18 cellular contexts compared by ENCODE assay signal in genomic region chr4:183478123-183478522, GRCh38. TPM values are rescaled to one million over a fixed set of nuclear protein-coding genes. Genes with fewer than 3 reads are reported as not detected.
DNase-seq lines count a peak whose midpoint lies in the region; ATAC-seq and TF ChIP-seq lines count a peak whose summit lies in the region.
"Had no signal": no experiment of that assay in that cellular context is flagged by ENCODE, and none has a peak within 500 bp of the region (broad histone marks: within the 10 kb centered on the region; RNA-seq: fewer than 3 reads in every experiment).

No MANE protein-coding gene starts in this region.

- H3K4me3 ChIP-seq in ACC112 (ENCODE audit: low read depth, low read length), result peak overlapping the region; percentile 26
- H3K4me3 ChIP-seq: GM12878, HAP-1 had no signal

- H3K36me3 Mint-ChIP-seq in HFFc6 (ENCODE audit: low read depth), result peaks cover 8% of the 10 kb centered on the region
- H3K36me3 Mint-ChIP-seq in activated naive CD8-positive, alpha-beta T cell treated with anti-CD3 and anti-CD28 coated beads, Interleukin-2, amount 50 U/mL, for 24 hours (ENCODE audit: low read depth), result no peaks in the 10 kb centered on the region

- no peak overlapping the region for H2AFZ ChIP-seq in ACC112 (ENCODE audit: low read length, unreplicated experiment)

- H3K27me3 ChIP-seq in ACC112 (ENCODE audit: insufficient read depth, low read length), result no peaks in the 10 kb centered on the region

- ATAC-seq in HG03565 (IDR thresholded peaks at IDR 0.05; ENCODE audit: unreplicated experiment), result no peak
- no peak for ATAC-seq in activated naive CD8-positive, alpha-beta T cell treated with anti-CD3 and anti-CD28 coated beads, Interleukin-2, amount 50 U/mL, for 24 hours
- ATAC-seq: GM12878 had no signal

- no peak for DNase-seq in HFFc6
- DNase-seq in amniotic epithelial cell (ENCODE audit: low read depth), result peak; percentile 34
- peak; percentile 24 for DNase-seq in iris pigment epithelial cell (ENCODE audit: low read depth)
- DNase-seq in HuH-7.5 (ENCODE audit: low spot score), result no peak
- no peak for DNase-seq in D341Med (ENCODE audit: low spot score)
- no peak for DNase-seq in activated naive CD8-positive, alpha-beta T cell treated with anti-CD3 and anti-CD28 coated beads, Interleukin-2, amount 50 U/mL, for 24 hours
- DNase-seq: 8988T; ACHN; C1 segment of cervical spinal cord; Calu3; CD4-positive, alpha-beta T cell; DMS79; KBM-7 had no signal

- H3K4me3 Mint-ChIP-seq in HFFc6, result no peak overlapping the region
- no peak overlapping the region for H3K4me3 Mint-ChIP-seq in activated naive CD8-positive, alpha-beta T cell treated with anti-CD3 and anti-CD28 coated beads, Interleukin-2, amount 50 U/mL, for 24 hours
- H3K4me3 Mint-ChIP-seq: B cell; CD4-positive, alpha-beta T cell had no signal

- H3K27ac Mint-ChIP-seq in HFFc6, result 0 out of 2 replicates have a peak overlapping the region, but pooled peaks have one; percentile 10
- no peak overlapping the region for H3K27ac Mint-ChIP-seq in activated naive CD8-positive, alpha-beta T cell treated with anti-CD3 and anti-CD28 coated beads, Interleukin-2, amount 50 U/mL, for 24 hours
- H3K27ac Mint-ChIP-seq: B cell; CD4-positive, alpha-beta T cell had no signal

- no peaks in the 10 kb centered on the region for H3K79me2 ChIP-seq in ACC112 (ENCODE audit: control insufficient read depth, insufficient read depth, low read length, unreplicated experiment)

- peaks cover 6% of the 10 kb centered on the region; the same call in 1 of the 2 replicates for H3K9me3 Mint-ChIP-seq in HFFc6
- H3K9me3 Mint-ChIP-seq in activated naive CD8-positive, alpha-beta T cell treated with anti-CD3 and anti-CD28 coated beads, Interleukin-2, amount 50 U/mL, for 24 hours, result no peaks in the 10 kb centered on the region
- H3K9me3 Mint-ChIP-seq: CD4-positive, alpha-beta T cell had no signal

- H3K4me1 ChIP-seq in ACC112 (ENCODE audit: control insufficient read depth, insufficient read depth, low read length, unreplicated experiment), result no peaks in the 10 kb centered on the region
- H3K4me1 ChIP-seq: HAP-1 had no signal

- H3K27me3 Mint-ChIP-seq in HFFc6 (ENCODE audit: insufficient read depth), result no peaks in the 10 kb centered on the region; the same call in 1 of the 2 replicates
- H3K27me3 Mint-ChIP-seq in activated naive CD8-positive, alpha-beta T cell treated with anti-CD3 and anti-CD28 coated beads, Interleukin-2, amount 50 U/mL, for 24 hours, result no peaks in the 10 kb centered on the region
- H3K27me3 Mint-ChIP-seq: B cell; CD4-positive, alpha-beta T cell had no signal

- peaks cover 20% of the 10 kb centered on the region for H3K4me1 Mint-ChIP-seq in HFFc6 (ENCODE audit: low read depth)
- H3K4me1 Mint-ChIP-seq in activated naive CD8-positive, alpha-beta T cell treated with anti-CD3 and anti-CD28 coated beads, Interleukin-2, amount 50 U/mL, for 24 hours, result no peaks in the 10 kb centered on the region
- H3K4me1 Mint-ChIP-seq: B cell had no signal

- TF ChIP-seq CTCF in HFFc6 (IDR thresholded peaks at IDR 0.05), result no peak

- H3K36me3 ChIP-seq in ACC112 (ENCODE audit: insufficient read depth, low read length), result no peaks in the 10 kb centered on the region
- H3K36me3 ChIP-seq: HAP-1 had no signal

- no peak overlapping the region for H3K27ac ChIP-seq in ACC112 (ENCODE audit: low read depth, low read length)

RNA-seq across cellular contexts. Expression of gene ING2, which starts 26.7 kb away (rescaled TPM):
- total RNA-seq in HFFc6 (2021; fragmentation: NEBNext Ultra II Directional; extraction: Animal tissue kit (Norgen Biotek cat#: 25700)), result 10 to 100 TPM; 11.0 to 15.8 (median 14.7) TPM

RNA-seq across cellular contexts. Expression of gene CDKN2AIP, which starts 33.7 kb away (rescaled TPM):
- 10 to 100 TPM; 11.7 to 15.1 (median 13.6) TPM for total RNA-seq in HFFc6 (2021; fragmentation: NEBNext Ultra II Directional; extraction: Animal tissue kit (Norgen Biotek cat#: 25700))

Comparison
In these comparisons a context has a peak if more than half of its experiments do, and no peak if none do; other contexts are left out.
1. DNase-seq: peak in amniotic epithelial cell (single experiment) and iris pigment epithelial cell (single experiment); none in HFFc6 (single experiment), HuH-7.5 (single experiment), D341Med (single experiment) and activated naive CD8-positive, alpha-beta T cell treated with anti-CD3 and anti-CD28 coated beads, Interleukin-2, amount 50 U/mL, for 24 hours (single experiment).